In the genomic region with DNA sequence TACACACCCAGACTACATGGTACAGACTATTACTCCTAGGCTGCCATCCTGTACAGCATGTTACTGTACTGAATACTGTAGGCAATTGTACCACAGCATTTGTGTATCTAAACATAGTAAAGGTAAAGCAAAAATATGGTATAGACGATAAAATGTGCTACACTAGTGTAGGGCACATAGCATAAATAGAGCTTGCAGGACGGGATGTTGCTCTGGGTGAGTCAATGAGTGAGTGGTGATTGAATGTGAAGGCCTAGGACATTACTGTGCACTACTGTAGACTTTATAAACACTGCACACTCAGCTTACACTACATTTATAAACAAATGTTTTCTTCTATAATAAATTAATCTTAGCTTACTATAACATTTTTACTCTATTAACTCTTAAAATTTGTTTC, we compare ENCODE assay signal across 20 cellular contexts. TPM values are rescaled to one million over a fixed set of nuclear protein-coding genes. Genes with fewer than 3 reads are reported as not detected.
A peak's percentile ranks its signal among the peaks of the same experiment; 100 is the strongest.
DNase-seq lines count a peak whose midpoint lies in the region; ATAC-seq and TF ChIP-seq lines count a peak whose summit lies in the region.
"Had no signal": no experiment of that assay in that cellular context is flagged by ENCODE, and none has a peak within 500 bp of the region (broad histone marks: within the 10 kb centered on the region; RNA-seq: fewer than 3 reads in every experiment).

No MANE protein-coding gene starts in this region.

- no peak for ATAC-seq in gastrocnemius medialis
- ATAC-seq in GM18505 (IDR thresholded peaks at IDR 0.05; ENCODE audit: unreplicated experiment): no peak
- no peak for ATAC-seq in HG02884 (IDR thresholded peaks at IDR 0.05; ENCODE audit: unreplicated experiment)
- ATAC-seq: GM12878, HepG2 had no signal

- DNase-seq in HCEC 1CT (peak; percentile 70), amniotic epithelial cell (ENCODE audit: low read depth) (peak; percentile 36), fibroblast of peridontal ligament (ENCODE audit: extremely low read depth) (peak; percentile 29), gastrocnemius medialis (no peak)
- no peak for DNase-seq in stimulated activated CD4-positive, alpha-beta T cell treated with anti-CD3 and anti-CD28 coated beads, Interleukin-2, amount 100 ng/mL, for 48 hours
- DNase-seq: BE2C; CD4-positive, alpha-beta T cell; DMS79; GDM1; GOT3; NCI-H187 treated with DMSO at 0.1 percent for 48 hours; NCI-H69; NK-92 treated with Interleukin-12 subunit alpha and Interleukin-12 subunit beta, amount 100 ng/mL, for 24 hours; OCI-M1; SJCRH30 had no signal

- H3K4me1 ChIP-seq in gastrocnemius medialis: no peaks in the 10 kb centered on the region
- H3K4me1 ChIP-seq: BE2C had no signal

- no peaks in the 10 kb centered on the region for H3K27me3 ChIP-seq in gastrocnemius medialis
- H3K27me3 ChIP-seq: BE2C, SJCRH30 had no signal

- in situ Hi-C loops in gastrocnemius medialis (cut with MboI; ENCODE audit: low sequenced_read_pairs in 4 of 4): loop anchor here in 1 of 4 donors (10.0 kb wide), 1 partner anchor 273 kb away; no protein-coding TSS in a partner anchor

- intact Hi-C loops in gastrocnemius medialis (cut with DNase I; ENCODE audit: low total_unique reads): no loop called here

- H3K4me3 ChIP-seq in gastrocnemius medialis: no peak overlapping the region
- H3K4me3 ChIP-seq: GM12878, SJCRH30 had no signal

- no peak for TF ChIP-seq CTCF in gastrocnemius medialis (IDR thresholded peaks at IDR 0.05 in 4 of 5, conservative IDR thresholded peaks at IDR 0.05 in 1 of 5)

- no peaks in the 10 kb centered on the region for H3K9me3 ChIP-seq in gastrocnemius medialis
- H3K9me3 ChIP-seq: BE2C, SJCRH30 had no signal

- no peak overlapping the region for H3K27ac ChIP-seq in gastrocnemius medialis
- H3K27ac ChIP-seq: RWPE1, SJCRH30 had no signal

- TF ChIP-seq POLR2A in gastrocnemius medialis (IDR thresholded peaks at IDR 0.05) (no peak), GM18505 (IDR thresholded peaks at IDR 0.05; ENCODE audit: borderline replicate concordance, extremely low read depth, insufficient read depth, insufficient read length) (no peak)

- no peaks in the 10 kb centered on the region for H3K36me3 ChIP-seq in gastrocnemius medialis
- H3K36me3 ChIP-seq: BE2C, SJCRH30 had no signal

RNA-seq across cellular contexts. Expression of gene ANKRD55, which starts 25.6 kb away (rescaled TPM):
- not detected for total RNA-seq in gastrocnemius medialis
- total RNA-seq: GM12878, SJCRH30 had no signal

Comparison
In these comparisons a context has a peak if more than half of its experiments do, and no peak if none do; other contexts are left out.
1. DNase-seq: peak in HCEC 1CT (single experiment), amniotic epithelial cell (single experiment) and fibroblast of peridontal ligament (single experiment); none in gastrocnemius medialis (0 of 2) and stimulated activated CD4-positive, alpha-beta T cell treated with anti-CD3 and anti-CD28 coated beads, Interleukin-2, amount 100 ng/mL, for 48 hours (0 of 2).